In the genomic region with DNA sequence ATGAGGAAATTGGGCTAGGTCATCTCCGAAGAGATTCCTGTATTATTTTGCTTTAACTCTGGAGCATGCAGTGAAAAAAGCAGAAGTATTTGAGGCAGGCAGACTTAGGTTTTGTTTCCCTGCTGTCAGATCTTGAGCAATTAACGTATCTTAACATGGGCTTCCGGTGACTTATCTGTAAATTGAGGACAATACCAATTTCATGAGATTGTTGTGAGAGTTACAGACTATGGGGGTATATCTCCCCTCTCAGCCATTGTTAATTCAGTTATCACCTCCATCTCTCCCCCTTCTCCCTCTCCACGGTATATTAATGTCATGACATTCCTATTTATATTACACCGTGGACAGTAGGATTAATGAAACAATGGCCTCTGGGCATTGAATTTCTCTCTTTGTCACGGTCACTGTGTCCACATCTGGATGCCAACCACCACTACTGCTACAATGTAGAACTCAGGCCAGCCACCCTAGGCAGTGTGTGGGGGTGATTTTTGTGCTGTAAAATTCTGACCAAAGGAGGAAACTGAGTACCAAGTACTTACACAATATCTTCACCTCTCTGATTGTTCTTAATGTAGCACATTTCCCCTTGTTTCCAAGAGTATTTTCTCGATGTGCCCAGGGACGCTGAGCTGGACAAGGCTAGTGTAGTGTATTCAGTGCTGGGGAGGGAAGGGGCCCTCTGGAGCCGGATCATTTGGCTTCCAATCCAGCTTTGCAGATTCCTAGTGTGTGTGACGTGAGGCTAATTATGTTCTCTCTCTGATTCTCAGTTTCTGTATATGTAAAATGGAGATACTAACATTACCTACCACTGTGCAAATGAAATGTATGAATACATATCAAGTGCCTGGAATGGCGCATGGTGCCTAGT, we compare ENCODE assay signal across 20 cellular contexts.
DNase-seq lines count a peak whose midpoint lies in the region; ATAC-seq and TF ChIP-seq lines count a peak whose summit lies in the region.
"Had no signal": no experiment of that assay in that cellular context is flagged by ENCODE, and none has a peak within 500 bp of the region (broad histone marks: within the 10 kb centered on the region; RNA-seq: fewer than 3 reads in every experiment).

No MANE protein-coding gene starts in this region.

- no peak overlapping the region for H2BK5ac ChIP-seq in neuronal stem cell (ENCODE audit: low read length)

- no peak overlapping the region for H3K18ac ChIP-seq in neuronal stem cell (ENCODE audit: low read length)

- no peak overlapping the region for H4K91ac ChIP-seq in neuronal stem cell (ENCODE audit: low read depth, low read length, poor library complexity)

- no peak overlapping the region for H3K4me3 Mint-ChIP-seq in endodermal cell
- H3K4me3 Mint-ChIP-seq: activated T-helper 17 cell treated with anti-CD3 and anti-CD28 coated beads, Interleukin-2, amount 50 U/mL, for 72 hours had no signal

- POLR2A ChIA-PET in PC-3 (lab: Charles Lee; ENCODE audit: unreplicated experiment), result no interaction called here
- POLR2A ChIA-PET in HEK293T (lab: Yijun Ruan, JAX), result interaction anchor here (1.5 kb wide), 1 partner anchor 19 kb away, joined by 3 read pairs; no protein-coding TSS in a partner anchor

- 87 to 94% methylated on average over 7 to 11 of the region's 11 CpGs for WGBS in endodermal cell (ENCODE audit: insufficient coverage in 1 of 2, insufficient read length in 1 of 2), 2 experiments
- WGBS in neuronal stem cell (ENCODE audit: extremely low coverage in 2 of 2, insufficient read length in 2 of 2, insufficient replicate concordance in 1 of 2), 2 donors, result no CpG with 5 or more reads among the region's 11 CpGs

- no peaks in the 10 kb centered on the region for H3K9me3 Mint-ChIP-seq in endodermal cell
- H3K9me3 Mint-ChIP-seq: activated T-helper 17 cell treated with anti-CD3 and anti-CD28 coated beads, Interleukin-2, amount 50 U/mL, for 72 hours had no signal

- no peak overlapping the region for H2AK5ac ChIP-seq in neuronal stem cell (ENCODE audit: low read depth, low read length)

- no peaks in the 10 kb centered on the region for H3K9me2 ChIP-seq in PC-3 (replicated peaks; ENCODE audit: low read length)

- H3K4me3 ChIP-seq in PC-3 (ENCODE audit: low read length) (no peak overlapping the region), endodermal cell (ENCODE audit: low read length) (no peak overlapping the region), neuronal stem cell (ENCODE audit: low read length in 2 of 2) (no peak overlapping the region)
- H3K4me3 ChIP-seq: gastrocnemius medialis, mucosa of descending colon, upper lobe of left lung had no signal

- no peak overlapping the region for H3K4ac ChIP-seq in neuronal stem cell (ENCODE audit: low read length)

- DNase-seq in PC-3 (peak; percentile 13), endodermal cell (peak; percentile 37), neuronal stem cell (ENCODE audit: low spot score) (no peak), GM13976 (ENCODE audit: low spot score) (no peak), ACHN (no peak), HEK293T (ENCODE audit: extremely low spot score) (no peak)
- DNase-seq: amniotic stem cell; DMS79; gastrocnemius medialis; GOT3; KG1; mucosa of descending colon; NCI-H2029; NCI-H510A treated with DMSO at 0.1 percent for 48 hours; stimulated activated naive CD4-positive, alpha-beta T cell treated with Interleukin-2 at 50 U/mL for 16 hours; upper lobe of left lung had no signal

- in situ Hi-C loops in GM13976 (cut with MboI; ENCODE audit: low sequenced_read_pairs, unreplicated experiment) (no loop called here), ACHN (cut with HindIII; ENCODE audit: low pct_ligation_motif_present, low pct_unique_long_range_greater_than_20kb, low sequenced_read_pairs) (no loop called here)

- H3K36me3 Mint-ChIP-seq in endodermal cell (ENCODE audit: low read depth), result peaks cover 5% of the 10 kb centered on the region

- no TSS peak for BruUV-seq in PC-3 (replicated peaks; lab: Mats Ljungman, UMichigan)

- H3F3A ChIP-seq in PC-3 (ENCODE audit: low read length, unreplicated experiment), result no peaks in the 10 kb centered on the region

- no peak overlapping the region for H4K8ac ChIP-seq in neuronal stem cell (ENCODE audit: low read depth, low read length)

- ATAC-seq in PC-3, result no peak
- ATAC-seq: activated T-helper 17 cell treated with anti-CD3 and anti-CD28 coated beads, Interleukin-2, amount 50 U/mL, for 72 hours; gastrocnemius medialis; mucosa of descending colon had no signal

- no peaks in the 10 kb centered on the region for H3K79me1 ChIP-seq in neuronal stem cell (ENCODE audit: low read depth, low read length)

- H3K27me3 ChIP-seq in PC-3 (ENCODE audit: low read length) (no peaks in the 10 kb centered on the region), endodermal cell (ENCODE audit: control insufficient read depth, insufficient read depth, low read length, poor library complexity, severe bottlenecking) (no peaks in the 10 kb centered on the region), neuronal stem cell (ENCODE audit: control insufficient read depth in 3 of 3, insufficient read depth in 3 of 3, low read depth in 1 of 3, low read length in 3 of 3) (no peaks in the 10 kb centered on the region)
- H3K27me3 ChIP-seq: gastrocnemius medialis, upper lobe of left lung had no signal

- no peak for TF ChIP-seq RAD21 in Ishikawa (IDR thresholded peaks at IDR 0.05; ENCODE audit: low read depth)

- no peaks in the 10 kb centered on the region for H3K36me3 ChIP-seq in PC-3 (ENCODE audit: low read depth, low read length)
- H3K36me3 ChIP-seq in endodermal cell (ENCODE audit: control insufficient read depth, insufficient read depth, low read length), result no peaks in the 10 kb centered on the region
- H3K36me3 ChIP-seq in neuronal stem cell (replicated peaks in 1 of 2; ENCODE audit: control insufficient read depth in 2 of 2, insufficient read depth in 2 of 2, low read length in 2 of 2), result no peaks in the 10 kb centered on the region
- H3K36me3 ChIP-seq: gastrocnemius medialis, upper lobe of left lung had no signal

- intact Hi-C loops in PC-3 (cut with micrococcal nuclease), result loop anchor here (5.0 kb wide), 1 partner anchor 71 kb away; no protein-coding TSS in a partner anchor

- H3K4me1 Mint-ChIP-seq in endodermal cell, result peaks cover 64% of the 10 kb centered on the region
- H3K4me1 Mint-ChIP-seq: activated T-helper 17 cell treated with anti-CD3 and anti-CD28 coated beads, Interleukin-2, amount 50 U/mL, for 72 hours had no signal

- no peaks in the 10 kb centered on the region for H3K27me3 Mint-ChIP-seq in endodermal cell (ENCODE audit: insufficient read depth)
- H3K27me3 Mint-ChIP-seq: activated T-helper 17 cell treated with anti-CD3 and anti-CD28 coated beads, Interleukin-2, amount 50 U/mL, for 72 hours had no signal

- TF ChIP-seq CTCF in PC-3 (conservative IDR thresholded peaks at IDR 0.05; ENCODE audit: low read depth, low read length) (no peak), endodermal cell (conservative IDR thresholded peaks at IDR 0.05) (no peak), GM13976 (IDR thresholded peaks at IDR 0.05; ENCODE audit: borderline replicate concordance, control extremely low read depth, extremely low read depth, insufficient read depth, missing control alignments) (no peak)

- H3K4me2 ChIP-seq in PC-3 (ENCODE audit: low read length) (no peak overlapping the region), neuronal stem cell (ENCODE audit: insufficient read depth, low read length, poor library complexity, severe bottlenecking) (no peak overlapping the region)

- H3K14ac ChIP-seq in neuronal stem cell (ENCODE audit: low read length), result no peak overlapping the region

- H3K9ac ChIP-seq in PC-3 (ENCODE audit: low read length) (no peak overlapping the region), endodermal cell (ENCODE audit: extremely low read depth, low read length, poor library complexity, severe bottlenecking) (no peak overlapping the region), neuronal stem cell (ENCODE audit: low read depth, low read length, poor library complexity) (no peak overlapping the region)
- H3K9ac ChIP-seq: parathyroid adenoma had no signal

- H3K27ac Mint-ChIP-seq in endodermal cell, result peak overlapping the region; percentile 19
- H3K27ac Mint-ChIP-seq: activated T-helper 17 cell treated with anti-CD3 and anti-CD28 coated beads, Interleukin-2, amount 50 U/mL, for 72 hours had no signal

- no peaks in the 10 kb centered on the region for H4K20me1 ChIP-seq in PC-3 (ENCODE audit: low read length)

- H3K27ac ChIP-seq in PC-3 (ENCODE audit: low read length) (no peak overlapping the region), endodermal cell (ENCODE audit: low read depth, low read length) (no peak overlapping the region), neuronal stem cell (replicated peaks; ENCODE audit: low read length) (peak overlapping the region; percentile 58)
- H3K27ac ChIP-seq: gastrocnemius medialis, parathyroid adenoma, RWPE1 had no signal

- no peak overlapping the region for H2BK120ac ChIP-seq in neuronal stem cell (ENCODE audit: low read depth, low read length)

- H3K23ac ChIP-seq in neuronal stem cell (ENCODE audit: low read depth, low read length, poor library complexity), result no peak overlapping the region

- H2BK15ac ChIP-seq in neuronal stem cell (ENCODE audit: low read length), result no peak overlapping the region

- H2AFZ ChIP-seq in PC-3 (ENCODE audit: low read length) (no peak overlapping the region), neuronal stem cell (ENCODE audit: low read length) (no peak overlapping the region)
- H2AFZ ChIP-seq: parathyroid adenoma had no signal

- peaks cover 7% of the 10 kb centered on the region; the same call in 1 of the 2 replicates for H3K4me1 ChIP-seq in PC-3 (ENCODE audit: insufficient read depth, low read length)
- H3K4me1 ChIP-seq in endodermal cell (ENCODE audit: control insufficient read depth, insufficient read depth, low read length), result peaks cover 7% of the 10 kb centered on the region
- peaks cover 0 to 18% of the 10 kb centered on the region in 2 donors for H3K4me1 ChIP-seq in neuronal stem cell (ENCODE audit: control insufficient read depth in 2 of 2, insufficient read depth in 1 of 2, low read depth in 1 of 2, low read length in 2 of 2)
- H3K4me1 ChIP-seq: gastrocnemius medialis, parathyroid adenoma had no signal

- CTCF ChIA-PET in PC-3 (lab: Charles Lee), result no interaction called here
- CTCF ChIA-PET in HEK293T (lab: Yijun Ruan, JAX), result no interaction called here

- H2BK12ac ChIP-seq in neuronal stem cell (ENCODE audit: low read length), result no peak overlapping the region

- TF ChIP-seq EP300 in Ishikawa (IDR thresholded peaks at IDR 0.05; ENCODE audit: borderline replicate concordance), result peak; percentile 38; the same call in 1 of the 2 replicates

- H3K9me3 ChIP-seq in PC-3 (ENCODE audit: low read length) (no peaks in the 10 kb centered on the region), endodermal cell (ENCODE audit: control insufficient read depth, low read length) (no peaks in the 10 kb centered on the region), neuronal stem cell (replicated peaks in 1 of 2; ENCODE audit: control insufficient read depth in 2 of 2, insufficient read depth in 1 of 2, low read depth in 1 of 2, low read length in 2 of 2) (no peaks in the 10 kb centered on the region)
- H3K9me3 ChIP-seq: gastrocnemius medialis, mucosa of descending colon, upper lobe of left lung had no signal

- H3K79me2 ChIP-seq in PC-3 (ENCODE audit: low read length), result no peaks in the 10 kb centered on the region
- H3K79me2 ChIP-seq: parathyroid adenoma had no signal

TF ChIP-seq in HEK293T, 16 proteins besides CTCF, POLR2A, EP300 and RAD21 (continues in another document):
- TF ChIP-seq FOXM1 (IDR thresholded peaks at IDR 0.05; ENCODE audit: borderline replicate concordance), result no peak
- TF ChIP-seq ELF4 (IDR thresholded peaks at IDR 0.05), result no peak
- no peak for TF ChIP-seq ARNT (IDR thresholded peaks at IDR 0.05)

Comparison
In these comparisons a context has a peak if more than half of its experiments do, and no peak if none do; other contexts are left out.
1. DNase-seq: peak in PC-3 (single experiment) and endodermal cell (single experiment); none in neuronal stem cell (single experiment), GM13976 (single experiment), ACHN (single experiment) and HEK293T (single experiment).